In genomic region chrX:44094821-44095530, GRCh38 we compare ENCODE assay signal across 27 cellular contexts.
"Had no signal": no experiment of that assay in that cellular context is flagged by ENCODE, and none has a peak within 500 bp of the region (broad histone marks: within the 10 kb centered on the region; RNA-seq: fewer than 3 reads in every experiment).

No MANE protein-coding gene starts in this region.

- H3K27me3 ChIP-seq: neural progenitor cell, ovary, suprapubic skin, testis, tibial artery, transverse colon, upper lobe of right lung, uterus had no signal

- H3K36me3 ChIP-seq: neural progenitor cell, ovary, spleen, suprapubic skin, tibial artery, transverse colon, upper lobe of right lung, uterus had no signal

- H3K4me1 ChIP-seq: neural progenitor cell, parathyroid adenoma, psoas muscle, spleen, suprapubic skin, testis, tibial artery, transverse colon, upper lobe of right lung, uterus had no signal

- H3K4me2 ChIP-seq: neural progenitor cell, smooth muscle cell had no signal

- H3K79me2 ChIP-seq: parathyroid adenoma had no signal

- H2AFZ ChIP-seq: neural progenitor cell, parathyroid adenoma had no signal

- DNase-seq: natural killer cell; occipital lobe; ovary; posterior cingulate gyrus; psoas muscle; right cardiac atrium; spleen; stimulated activated CD4-positive, alpha-beta T cell treated with anti-CD3 and anti-CD28 coated beads, Interleukin-12 subunit alpha, Interleukin-12 subunit beta, amount 100 ng/mL, for 4 hours; stimulated activated CD4-positive, alpha-beta T cell treated with anti-CD3 and anti-CD28 coated beads, Interleukin-1b, Interleukin-23, amount 100 ng/mL, for 48 hours; stimulated activated CD4-positive, alpha-beta T cell treated with anti-CD3 and anti-CD28 coated beads, Interleukin-4, amount 100 ng/mL, for 1 hour; stimulated activated CD4-positive, alpha-beta T cell treated with anti-CD3 and anti-CD28 coated beads, Interleukin-4, amount 100 ng/mL, for 4 hours; stimulated activated CD8-positive, alpha-beta memory T cell treated with anti-CD3 and anti-CD28 coated beads, Interleukin-4, amount 100 ng/mL, for 48 hours; stimulated activated naive CD4-positive, alpha-beta T cell; stimulated activated naive CD8-positive, alpha-beta T cell treated with anti-CD3 and anti-CD28 coated beads, Interleukin-15, amount 100 ng/mL, for 72 hours; stimulated activated naive CD8-positive, alpha-beta T cell treated with anti-CD3 and anti-CD28 coated beads, Interleukin-15, Interleukin-2, amounts not matched to agents 100 U/mL and 50 U/mL, for 24 hours; testis; tibial artery; transverse colon; upper lobe of right lung; uterus had no signal

- H3K27ac ChIP-seq: neural progenitor cell, ovary, parathyroid adenoma, psoas muscle, skin epidermis, spleen, suprapubic skin, testis, tibial artery, transverse colon, upper lobe of right lung, uterus had no signal

- H3K9me3 ChIP-seq: ovary, psoas muscle, spleen, suprapubic skin, testis, tibial artery, transverse colon, upper lobe of right lung, uterus had no signal

- H3K4me3 ChIP-seq: neural progenitor cell, ovary, psoas muscle, skin epidermis, smooth muscle cell, spleen, suprapubic skin, testis, tibial artery, transverse colon, upper lobe of right lung, uterus had no signal

- ATAC-seq: natural killer cell; psoas muscle; right cardiac atrium; sciatic nerve; stimulated activated memory B cell treated with anti-CD40 and anti-IgM and Interleukin-4, amounts not matched to agents 10 μg/mL and 1 μg/mL and 100 μg/mL, for 72 hours; stimulated activated naive CD8-positive, alpha-beta T cell treated with anti-CD3 and anti-CD28 coated beads, Interleukin-15, amount 100 ng/mL, for 72 hours; stimulated activated naive CD8-positive, alpha-beta T cell treated with anti-CD3 and anti-CD28 coated beads, Interleukin-15, Interleukin-2, amounts not matched to agents 100 U/mL and 50 U/mL, for 24 hours; upper lobe of right lung had no signal

- H3K9ac ChIP-seq: neural progenitor cell, parathyroid adenoma had no signal
